17 cellular contexts compared by ENCODE assay signal in the genomic region with DNA sequence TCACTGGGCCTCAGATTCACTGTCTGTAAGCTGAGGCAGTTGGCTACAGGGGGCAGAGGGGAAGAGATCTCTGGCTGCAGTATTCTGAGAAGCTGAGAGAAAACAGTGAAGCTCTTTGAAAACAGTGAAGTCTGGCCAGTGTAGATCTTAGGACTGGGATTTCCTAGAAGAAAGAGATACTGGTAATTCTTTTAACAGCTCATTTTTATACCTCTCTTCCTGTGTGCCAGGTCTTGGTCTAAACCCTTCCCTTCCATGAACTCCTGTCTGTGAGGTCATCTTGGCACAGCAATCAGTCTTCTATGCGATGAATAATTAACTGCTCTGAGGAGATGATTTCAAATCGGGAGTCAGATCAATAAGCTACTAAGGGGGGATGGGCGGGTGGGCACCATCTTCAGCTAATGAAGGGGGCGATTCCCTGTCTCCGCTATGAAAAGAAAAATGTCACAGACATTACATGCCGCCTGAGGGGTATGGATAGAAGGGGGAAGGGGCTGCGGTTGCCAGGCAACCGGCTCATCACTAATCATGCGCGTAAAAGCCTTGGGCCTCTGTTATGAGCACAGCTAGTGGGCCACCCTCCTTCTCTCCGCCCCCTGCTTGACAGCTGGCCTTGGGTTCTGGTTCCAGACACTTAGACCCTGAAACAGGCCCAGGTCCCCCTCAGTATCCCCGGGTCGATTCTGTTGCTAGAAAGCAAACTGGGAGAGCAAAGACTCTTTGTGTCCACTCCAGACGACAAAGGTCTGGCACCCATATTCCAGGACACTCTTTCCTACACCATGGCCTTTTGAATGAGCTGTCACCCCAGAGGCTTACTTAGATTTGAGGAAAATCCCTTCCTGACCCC.
A peak's percentile ranks its signal among the peaks of the same experiment; 100 is the strongest.
DNase-seq lines count a peak whose midpoint lies in the region; ATAC-seq and TF ChIP-seq lines count a peak whose summit lies in the region.
"Had no signal": no experiment of that assay in that cellular context is flagged by ENCODE, and none has a peak within 500 bp of the region (broad histone marks: within the 10 kb centered on the region; RNA-seq: fewer than 3 reads in every experiment).

No MANE protein-coding gene starts in this region.

- no peaks in the 10 kb centered on the region for H3K27me3 ChIP-seq in ascending aorta
- H3K27me3 ChIP-seq: dorsolateral prefrontal cortex, esophagus squamous epithelium, ovary, transverse colon had no signal

- WGBS in mesodermal cell (ENCODE audit: insufficient coverage in 2 of 2), 2 experiments = 79 to 85% methylated on average over 10 to 13 of the region's 14 CpGs

- peak; percentile 53 for DNase-seq in COLO668 (lab: John Stamatoyannopoulos, UW; ENCODE audit: unreplicated experiment)
- DNase-seq in DMS79 (lab: John Stamatoyannopoulos, UW) = peak; percentile 11
- peak; percentile 63 for DNase-seq in OCI-M1 (lab: John Stamatoyannopoulos, UW)
- DNase-seq in ascending aorta (ENCODE audit: low spot score in 2 of 2) = no peak
- DNase-seq: activated CD4-positive, CD25-positive, alpha-beta regulatory T cell treated with anti-CD3 and anti-CD28 coated beads, Interleukin-2, amount 50 U/mL, for 72 hours; activated T-cell treated with anti-CD3 and anti-CD28 coated beads for 4 hours; AML-193; dorsolateral prefrontal cortex; esophagus squamous epithelium; ovary; SIG-M5; transverse colon had no signal

- H3K27ac ChIP-seq in mesodermal cell (ENCODE audit: low read depth, low read length, severe bottlenecking) (peak overlapping the region; percentile 29), ascending aorta (no peak overlapping the region)
- H3K27ac ChIP-seq: dorsolateral prefrontal cortex, esophagus squamous epithelium, ovary, skin epidermis, transverse colon had no signal

- H3K36me3 ChIP-seq in mesodermal cell (ENCODE audit: control insufficient read depth, insufficient read depth, low read length) (no peaks in the 10 kb centered on the region), ascending aorta (no peaks in the 10 kb centered on the region)
- H3K36me3 ChIP-seq: esophagus squamous epithelium, ovary, transverse colon had no signal

- intact Hi-C loops in ascending aorta (cut with DNase I) = no loop called here

- no peaks in the 10 kb centered on the region for H3K9me3 ChIP-seq in mesodermal cell (ENCODE audit: control insufficient read depth, low read length)
- no peaks in the 10 kb centered on the region for H3K9me3 ChIP-seq in ascending aorta
- H3K9me3 ChIP-seq: esophagus squamous epithelium, ovary, transverse colon had no signal

- TF ChIP-seq CTCF in ascending aorta (IDR thresholded peaks at IDR 0.05) = no peak

- H3K4me3 ChIP-seq in mesodermal cell (ENCODE audit: extremely low read depth, insufficient read depth, low read length, poor library complexity, severe bottlenecking) (no peak overlapping the region), ascending aorta (no peak overlapping the region)
- H3K4me3 ChIP-seq: dorsolateral prefrontal cortex, esophagus squamous epithelium, ovary, skin epidermis, transverse colon had no signal

- H3K4me1 ChIP-seq in mesodermal cell (ENCODE audit: control insufficient read depth, insufficient read depth, low read length, poor library complexity, severe bottlenecking) (no peaks in the 10 kb centered on the region), ascending aorta (no peaks in the 10 kb centered on the region)

- ATAC-seq in GM18520 (IDR thresholded peaks at IDR 0.05; ENCODE audit: unreplicated experiment) (no peak), GM21737 (IDR thresholded peaks at IDR 0.05; ENCODE audit: unreplicated experiment) (no peak), GM21515 (IDR thresholded peaks at IDR 0.05; ENCODE audit: unreplicated experiment) (no peak)

Comparison
In these comparisons a context has a peak if more than half of its experiments do, and no peak if none do; other contexts are left out.
1. DNase-seq: peak in COLO668 (single experiment), DMS79 (single experiment) and OCI-M1 (single experiment); none in ascending aorta (0 of 2).